In the genomic region with DNA sequence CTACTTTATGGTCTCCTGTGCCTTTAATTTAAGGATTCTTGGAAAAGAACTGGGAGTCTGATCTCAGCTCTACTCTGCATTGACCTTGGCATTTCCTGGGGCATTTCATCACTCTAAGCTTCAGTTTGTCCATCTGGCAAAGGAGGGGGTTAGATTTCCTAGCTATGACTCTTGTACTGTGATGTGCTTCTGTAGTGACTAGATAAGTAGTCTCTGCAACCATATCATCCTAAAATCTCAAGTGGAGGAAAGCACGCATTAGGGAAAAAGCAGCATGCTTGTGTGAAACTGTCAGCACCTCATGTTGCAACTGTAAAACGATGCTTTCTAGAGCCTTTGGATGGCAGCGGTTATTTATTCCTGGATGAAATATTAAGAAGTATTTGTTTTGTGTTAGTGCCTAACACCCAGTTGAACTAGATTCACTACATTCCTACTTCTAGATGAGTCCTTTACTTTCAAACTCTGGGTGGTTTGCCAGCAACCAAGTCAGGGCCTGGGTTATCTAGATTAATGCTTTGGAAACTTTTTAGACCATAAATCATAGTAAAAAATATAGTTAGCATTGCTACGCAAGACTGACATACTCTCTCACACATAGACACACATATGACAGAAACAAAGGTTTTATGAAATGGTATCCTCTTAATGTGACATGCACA, we compare ENCODE assay signal across 8 cellular contexts. TPM values are rescaled to one million over a fixed set of nuclear protein-coding genes. Genes with fewer than 3 reads are reported as not detected.
DNase-seq lines count a peak whose midpoint lies in the region; ATAC-seq and TF ChIP-seq lines count a peak whose summit lies in the region.

No MANE protein-coding gene starts in this region.

- peaks cover 52% of the 10 kb centered on the region for H3K4me1 ChIP-seq in mesodermal cell (ENCODE audit: control insufficient read depth, insufficient read depth, low read length, poor library complexity, severe bottlenecking)

- CTCF ChIA-PET in BJ (lab: Yijun Ruan, JAX): interaction anchor here (1.0 kb wide), 1 partner anchor 149 kb away, joined by 3 read pairs; no protein-coding TSS in a partner anchor

- H3K4me3 ChIP-seq in BJ (ENCODE audit: low read depth, low read length): no peak overlapping the region
- H3K4me3 ChIP-seq in NB4 (ENCODE audit: low read depth, low read length): no peak overlapping the region
- H3K4me3 ChIP-seq in cardiac fibroblast (replicated peaks in 1 of 2; ENCODE audit: low read depth in 2 of 2, low read length in 2 of 2): peak overlapping the region in 1 of 2 donors; percentile 3
- H3K4me3 ChIP-seq in mesodermal cell (ENCODE audit: extremely low read depth, insufficient read depth, low read length, poor library complexity, severe bottlenecking): no peak overlapping the region

- no peak for TF ChIP-seq POLR2A in NB4 (IDR thresholded peaks at IDR 0.05; ENCODE audit: extremely low read depth, insufficient read length)

- POLR2A ChIA-PET in BJ (lab: Charles Lee): no interaction called here

- no peak for TF ChIP-seq CTCF in BJ (IDR thresholded peaks at IDR 0.05; ENCODE audit: insufficient read depth, low read depth, low read length)
- TF ChIP-seq CTCF in NB4 (IDR thresholded peaks at IDR 0.05; ENCODE audit: low read depth, low read length): no peak
- TF ChIP-seq CTCF in cardiac fibroblast (IDR thresholded peaks at IDR 0.05; ENCODE audit: low read depth, low read length): no peak

- peak; percentile 96 for DNase-seq in BJ (ENCODE audit: low read depth)
- DNase-seq in NB4 (ENCODE audit: low read depth): peak; percentile 80
- DNase-seq in cardiac fibroblast (ENCODE audit: low read depth in 2 of 2): peak; percentile 93 to 97
- no peak for DNase-seq in CD1c-positive myeloid dendritic cell (ENCODE audit: extremely low spot score)
- no peak for DNase-seq in cerebellar nuclear complex (lab: John Stamatoyannopoulos, UW)
- no peak for DNase-seq in COLO668 (lab: John Stamatoyannopoulos, UW; ENCODE audit: unreplicated experiment)

- peak overlapping the region; percentile 16 for H3K27ac ChIP-seq in mesodermal cell (ENCODE audit: low read depth, low read length, severe bottlenecking)

- H3K27me3 ChIP-seq in BJ (ENCODE audit: control insufficient read depth, insufficient read depth, low read length): no peaks in the 10 kb centered on the region

- no peak for ATAC-seq in HG03196 (IDR thresholded peaks at IDR 0.05; ENCODE audit: unreplicated experiment)

- no peaks in the 10 kb centered on the region for H3K9me3 ChIP-seq in mesodermal cell (ENCODE audit: control insufficient read depth, low read length)

- H3K36me3 ChIP-seq in BJ (ENCODE audit: control insufficient read depth, insufficient read depth, low read length): no peaks in the 10 kb centered on the region
- H3K36me3 ChIP-seq in mesodermal cell (ENCODE audit: control insufficient read depth, insufficient read depth, low read length): no peaks in the 10 kb centered on the region

- WGBS in mesodermal cell (ENCODE audit: insufficient coverage in 2 of 2), 2 experiments: 17 to 53% methylated on average over 1 to 2 of the region's 4 CpGs

RNA-seq across cellular contexts. Expression of gene WDFY2, which starts 6.8 kb away (rescaled TPM):
- 4.3 and 5.6 TPM in 2 replicates for polyA plus RNA-seq in BJ (2011; rRNA removed)
- 8.9 and 9.0 TPM in 2 replicates for polyA minus RNA-seq in BJ (2011; rRNA and poly(A)+ RNA removed)
- polyA plus RNA-seq in mesodermal cell (2013, experiment 1 of 2): 13.6 TPM
- 9.8 TPM for polyA plus RNA-seq in mesodermal cell (2013, experiment 2 of 2)

Comparison
In these comparisons a context has a peak if more than half of its experiments do, and no peak if none do; other contexts are left out.
1. DNase-seq: peak in BJ (single experiment), NB4 (single experiment) and cardiac fibroblast (2 of 2); none in CD1c-positive myeloid dendritic cell (single experiment), cerebellar nuclear complex (0 of 2) and COLO668 (single experiment).